Comparison of ENCODE assay signal across 21 cellular contexts in genomic region chr5:15526413-15526812, GRCh38. TPM values are rescaled to one million over a fixed set of nuclear protein-coding genes. Genes with fewer than 3 reads are reported as not detected.
"Had no signal": no experiment of that assay in that cellular context is flagged by ENCODE, and none has a peak within 500 bp of the region (broad histone marks: within the 10 kb centered on the region; RNA-seq: fewer than 3 reads in every experiment).

No MANE protein-coding gene starts in this region.

- H3K27ac ChIP-seq: foreskin keratinocyte, heart left ventricle, pancreas, testis, upper lobe of left lung had no signal

- H3K27ac Mint-ChIP-seq: activated naive CD4-positive, alpha-beta T cell treated with anti-CD3 and anti-CD28 coated beads, Interleukin-2, amount 50 U/mL, for 72 hours; activated T-helper 1 cell treated with anti-CD3 and anti-CD28 coated beads, Interleukin-12 subunit alpha, Interleukin-12 subunit beta, Interleukin-2, Interleukin-4 antibody, amounts not matched to agents 30 ng/mL and 10 ng/mL and 1 ng/mL, durations not matched to agents 14 hours and 24 hours and 36 hours; effector memory CD8-positive, alpha-beta T cell; memory B cell; naive thymus-derived CD4-positive, alpha-beta T cell; stimulated activated naive CD8-positive, alpha-beta T cell treated with anti-CD3 and anti-CD28 coated beads, Interleukin-15, amount 100 ng/mL, for 72 hours had no signal

- FAIRE-seq: pancreas had no signal

- H3K4me3 ChIP-seq: adrenal gland, heart left ventricle, pancreas, smooth muscle cell, testis, upper lobe of left lung had no signal

- H3K4me1 ChIP-seq: foreskin keratinocyte, pancreas, testis had no signal

- H3K36me3 Mint-ChIP-seq: activated naive CD4-positive, alpha-beta T cell treated with anti-CD3 and anti-CD28 coated beads, Interleukin-2, amount 50 U/mL, for 72 hours; memory B cell; naive thymus-derived CD4-positive, alpha-beta T cell had no signal

- H3K4me3 Mint-ChIP-seq: activated T-helper 1 cell treated with anti-CD3 and anti-CD28 coated beads, Interleukin-12 subunit alpha, Interleukin-12 subunit beta, Interleukin-2, Interleukin-4 antibody, amounts not matched to agents 30 ng/mL and 10 ng/mL and 1 ng/mL, durations not matched to agents 14 hours and 24 hours and 36 hours; effector memory CD8-positive, alpha-beta T cell; memory B cell; naive thymus-derived CD4-positive, alpha-beta T cell; stimulated activated naive CD8-positive, alpha-beta T cell treated with anti-CD3 and anti-CD28 coated beads, Interleukin-15, amount 100 ng/mL, for 72 hours had no signal

- H3K4me1 Mint-ChIP-seq: memory B cell; naive thymus-derived CD4-positive, alpha-beta T cell; stimulated activated naive CD8-positive, alpha-beta T cell treated with anti-CD3 and anti-CD28 coated beads, Interleukin-15, amount 100 ng/mL, for 72 hours had no signal

- H3K27me3 ChIP-seq: adrenal gland, foreskin keratinocyte, heart left ventricle, pancreas, testis, upper lobe of left lung had no signal

- H3K9me3 ChIP-seq: adrenal gland, heart left ventricle, pancreas, testis, upper lobe of left lung had no signal

- H3K36me3 ChIP-seq: adrenal gland, pancreas, upper lobe of left lung had no signal

- DNase-seq: activated CD4-positive, alpha-beta T cell treated with anti-CD3 and anti-CD28 coated beads, Interleukin-2, amount 50 U/mL, for 4 hours; activated gamma-delta T cell treated with Interleukin-2 at 50 U/mL for 16 hours; activated T-cell treated with anti-CD3 and anti-CD28 coated beads for 4 hours; dermis blood vessel endothelial cell; effector memory CD8-positive, alpha-beta T cell; heart left ventricle; kidney glomerular epithelial cell; left ventricle myocardium superior; naive thymus-derived CD4-positive, alpha-beta T cell; pancreas; stimulated activated CD4-positive, alpha-beta T cell treated with anti-CD3 and anti-CD28 coated beads, Interleukin-4, amount 100 ng/mL, for 1 hour; stimulated activated naive CD8-positive, alpha-beta T cell treated with anti-CD3 and anti-CD28 coated beads, Interleukin-15, amount 100 ng/mL, for 72 hours; T-helper 2 cell; testis; upper lobe of left lung had no signal

- H3K27me3 Mint-ChIP-seq: effector memory CD8-positive, alpha-beta T cell; memory B cell; stimulated activated naive CD8-positive, alpha-beta T cell treated with anti-CD3 and anti-CD28 coated beads, Interleukin-15, amount 100 ng/mL, for 72 hours had no signal

- H3K4me2 ChIP-seq: smooth muscle cell had no signal

RNA-seq across cellular contexts. Expression of gene FBXL7, which starts 26.4 kb away (rescaled TPM):
- total RNA-seq: activated naive CD4-positive, alpha-beta T cell treated with anti-CD3 and anti-CD28 coated beads, Interleukin-2, amount 50 U/mL, for 72 hours; activated T-helper 1 cell treated with anti-CD3 and anti-CD28 coated beads, Interleukin-12 subunit alpha, Interleukin-12 subunit beta, Interleukin-2, Interleukin-4 antibody, amounts not matched to agents 30 ng/mL and 10 ng/mL and 1 ng/mL, durations not matched to agents 14 hours and 24 hours and 36 hours; naive thymus-derived CD4-positive, alpha-beta T cell had no signal
- polyA plus RNA-seq: naive thymus-derived CD4-positive, alpha-beta T cell had no signal
